8 cellular contexts compared by ENCODE assay signal in the genomic region with DNA sequence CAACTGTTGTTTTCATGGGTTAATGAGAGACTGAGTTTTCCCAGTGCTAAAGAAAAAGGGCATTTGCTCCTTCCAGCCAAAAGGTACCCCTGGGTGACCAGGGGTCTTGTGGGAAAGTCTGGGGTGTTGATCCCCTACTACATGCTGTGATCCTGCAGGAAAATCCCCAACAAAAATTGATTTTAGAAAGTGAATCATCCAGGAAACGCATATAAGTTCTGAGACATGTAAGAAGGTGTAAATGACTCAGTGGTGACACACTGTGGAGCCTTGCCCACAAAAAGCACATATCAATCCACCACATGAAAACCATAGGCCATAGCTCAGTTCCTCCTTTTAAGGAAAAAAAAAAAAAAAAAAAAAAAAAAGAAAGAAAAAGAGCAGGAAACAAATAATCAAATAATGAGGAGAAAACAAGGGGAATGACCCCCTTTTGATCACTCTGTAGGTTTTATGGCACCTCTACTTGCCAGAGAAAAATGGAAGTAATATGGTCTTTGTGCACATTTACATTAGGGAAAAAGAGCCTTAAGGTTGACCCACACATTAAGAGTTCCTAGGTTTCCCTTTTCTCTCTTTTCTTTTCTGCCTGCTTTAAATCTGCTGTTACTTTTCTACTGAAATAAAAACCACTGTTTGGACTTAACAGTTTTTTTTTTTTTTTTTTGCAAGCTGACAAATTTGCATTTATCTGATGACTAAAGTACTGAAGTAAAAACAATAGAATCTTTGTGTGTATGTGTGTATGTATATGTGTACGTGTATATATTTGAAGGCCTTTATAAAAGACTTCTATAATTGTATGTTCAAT.
A peak's percentile ranks its signal among the peaks of the same experiment; 100 is the strongest.
DNase-seq lines count a peak whose midpoint lies in the region; ATAC-seq, FAIRE-seq and TF ChIP-seq lines count a peak whose summit lies in the region.

No MANE protein-coding gene starts in this region.

- peaks cover 0 to 1% (median 0%) of the 10 kb centered on the region in 11 donors for H3K9me3 Mint-ChIP-seq in naive thymus-derived CD4-positive, alpha-beta T cell

- peak; percentile 68 for DNase-seq in GM12864 (ENCODE audit: low read depth)
- DNase-seq in bronchial epithelial cell (ENCODE audit: low read depth) = peak; percentile 97
- no peak for DNase-seq in head of caudate nucleus
- DNase-seq in NCI-H2171 (lab: John Stamatoyannopoulos, UW) = no peak
- DNase-seq in spleen = no peak
- DNase-seq in naive thymus-derived CD4-positive, alpha-beta T cell = no peak

- H3K9me3 ChIP-seq in spleen = no peaks in the 10 kb centered on the region
- H3K9me3 ChIP-seq in naive thymus-derived CD4-positive, alpha-beta T cell (ENCODE audit: control insufficient read depth in 2 of 3, low read length in 3 of 3) = peaks cover 0 to 3% (median 0%) of the 10 kb centered on the region in 3 experiments

- 58 to 87% (median 65%) methylated on average over 2 of the region's 2 CpGs for WGBS in spleen, 5 donors

- ATAC-seq in GM21390 (IDR thresholded peaks at IDR 0.05; ENCODE audit: unreplicated experiment) = peak; percentile 99
- ATAC-seq in HG03575 (IDR thresholded peaks at IDR 0.05; ENCODE audit: extremely low read depth, insufficient number of reproducible peaks, low FRiP score, unreplicated experiment) = peak; percentile 99
- no peak for ATAC-seq in naive thymus-derived CD4-positive, alpha-beta T cell

- H3K36me3 Mint-ChIP-seq in naive thymus-derived CD4-positive, alpha-beta T cell = no peaks in the 10 kb centered on the region

- peak; percentile 12 for TF ChIP-seq CTCF in GM12864 (IDR thresholded peaks at IDR 0.05; ENCODE audit: low read depth, low read length, missing control alignments)
- TF ChIP-seq CTCF in bronchial epithelial cell (IDR thresholded peaks at IDR 0.05; ENCODE audit: insufficient read depth, low read length, severe bottlenecking) = no peak
- no peak for TF ChIP-seq CTCF in spleen (IDR thresholded peaks at IDR 0.05 in 8 of 11, conservative IDR thresholded peaks at IDR 0.05 in 3 of 11)

- no peaks in the 10 kb centered on the region for H3K27me3 ChIP-seq in bronchial epithelial cell (ENCODE audit: control insufficient read depth, insufficient read depth, low read length)
- H3K27me3 ChIP-seq in spleen (replicated peaks in 1 of 7) = no peaks in the 10 kb centered on the region
- no peaks in the 10 kb centered on the region for H3K27me3 ChIP-seq in naive thymus-derived CD4-positive, alpha-beta T cell (ENCODE audit: control insufficient read depth in 2 of 2, insufficient read depth in 2 of 2, low read length in 2 of 2)

- no peak for TF ChIP-seq POLR2A in spleen (IDR thresholded peaks at IDR 0.05)

- intact Hi-C loops in head of caudate nucleus (cut with DNase I) (no loop called here), spleen (cut with DNase I; ENCODE audit: low total_unique reads) (no loop called here)
- intact Hi-C loops in naive thymus-derived CD4-positive, alpha-beta T cell (cut with micrococcal nuclease) = loop anchor here (5.0 kb wide), 1 partner anchor 295 kb away; no protein-coding TSS in a partner anchor

- H3K36me3 ChIP-seq in bronchial epithelial cell (ENCODE audit: control insufficient read depth, insufficient read depth, low read length) (no peaks in the 10 kb centered on the region), spleen (no peaks in the 10 kb centered on the region)
- H3K36me3 ChIP-seq in naive thymus-derived CD4-positive, alpha-beta T cell (ENCODE audit: control insufficient read depth in 2 of 3, insufficient read depth in 3 of 3, low read length in 3 of 3) = no peaks in the 10 kb centered on the region

- H3K4me3 Mint-ChIP-seq in naive thymus-derived CD4-positive, alpha-beta T cell = no peak overlapping the region

- no peak overlapping the region for H3K4me3 ChIP-seq in GM12864 (ENCODE audit: low read depth, low read length)
- H3K4me3 ChIP-seq in bronchial epithelial cell (ENCODE audit: low read depth, low read length) = no peak overlapping the region
- no peak overlapping the region for H3K4me3 ChIP-seq in spleen
- no peak overlapping the region for H3K4me3 ChIP-seq in naive thymus-derived CD4-positive, alpha-beta T cell (ENCODE audit: low read length)

- H3K4me1 ChIP-seq in spleen = no peaks in the 10 kb centered on the region
- no peaks in the 10 kb centered on the region for H3K4me1 ChIP-seq in naive thymus-derived CD4-positive, alpha-beta T cell (ENCODE audit: control insufficient read depth in 2 of 2, insufficient read depth in 2 of 2, low read length in 2 of 2)

- H3K27ac Mint-ChIP-seq in naive thymus-derived CD4-positive, alpha-beta T cell = no peak overlapping the region

- CTCF ChIA-PET in naive thymus-derived CD4-positive, alpha-beta T cell (lab: Charles Lee) = interaction anchor here (0.7 kb wide), 1 partner anchor 11 kb away, joined by 3 read pairs; no protein-coding TSS in a partner anchor

- POLR2A ChIA-PET in naive thymus-derived CD4-positive, alpha-beta T cell (lab: Charles Lee) = no interaction called here

- H3K27me3 Mint-ChIP-seq in naive thymus-derived CD4-positive, alpha-beta T cell = peaks cover 0 to 5% (median 0%) of the 10 kb centered on the region in 5 donors

- no peak overlapping the region for H3K27ac ChIP-seq in spleen
- no peak overlapping the region for H3K27ac ChIP-seq in naive thymus-derived CD4-positive, alpha-beta T cell (ENCODE audit: low read depth, low read length)

- FAIRE-seq in bronchial epithelial cell (lab: Jason Lieb, UNC) = no peak

- H3K4me1 Mint-ChIP-seq in naive thymus-derived CD4-positive, alpha-beta T cell = peaks cover 0 to 2% (median 0%) of the 10 kb centered on the region in 7 donors

Comparison
In these comparisons a context has a peak if more than half of its experiments do, and no peak if none do; other contexts are left out.
1. DNase-seq: peak in GM12864 (single experiment) and bronchial epithelial cell (single experiment); none in head of caudate nucleus (0 of 42), NCI-H2171 (single experiment), spleen (single experiment) and naive thymus-derived CD4-positive, alpha-beta T cell (0 of 9).
2. intact Hi-C loops: an anchor here in naive thymus-derived CD4-positive, alpha-beta T cell (5.0 kb wide); none called in head of caudate nucleus and spleen.